ENCODE assay signal across 9 cellular contexts in the genomic region with DNA sequence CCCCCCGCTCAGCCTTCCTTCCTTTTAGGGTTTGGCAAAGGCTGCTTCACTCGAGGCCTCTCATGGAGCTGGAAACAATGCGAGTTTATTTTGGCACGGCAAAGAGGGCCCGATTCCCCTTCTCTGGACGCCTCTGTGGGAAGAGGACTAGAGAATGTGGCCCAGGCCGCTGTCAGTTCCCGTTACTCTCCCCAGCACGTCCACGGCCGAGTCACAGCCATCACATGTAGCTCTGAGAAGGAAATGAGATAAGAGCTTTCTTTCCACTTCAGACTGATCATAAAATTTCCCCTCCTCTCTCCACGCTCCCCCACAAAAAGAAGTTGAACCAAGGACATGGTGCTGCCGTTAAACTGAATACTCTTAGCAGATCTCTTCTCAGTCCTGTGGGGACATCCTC.
DNase-seq lines count a peak whose midpoint lies in the region; ATAC-seq and TF ChIP-seq lines count a peak whose summit lies in the region.
"Had no signal": no experiment of that assay in that cellular context is flagged by ENCODE, and none has a peak within 500 bp of the region (broad histone marks: within the 10 kb centered on the region; RNA-seq: fewer than 3 reads in every experiment).

No MANE protein-coding gene starts in this region.

- H3K4me3 ChIP-seq in ascending aorta (peak overlapping the region in 1 of 2 donors; percentile 13), rectal smooth muscle tissue (ENCODE audit: low read length) (no peak overlapping the region)

- no peaks in the 10 kb centered on the region for H3K36me3 Mint-ChIP-seq in activated CD4-positive, alpha-beta T cell treated with anti-CD3 and anti-CD28 coated beads, Interleukin-2, amount 10 ng/mL, durations not matched to agents 24 days and 14 days (ENCODE audit: low read depth)
- H3K36me3 Mint-ChIP-seq: CD4-positive, alpha-beta memory T cell had no signal

- no peaks in the 10 kb centered on the region for H3K27me3 ChIP-seq in ascending aorta
- no peaks in the 10 kb centered on the region for H3K27me3 ChIP-seq in rectal smooth muscle tissue (ENCODE audit: control insufficient read depth, insufficient read depth, low read length)

- H3K9ac ChIP-seq in rectal smooth muscle tissue (ENCODE audit: low read length) = peak overlapping the region; percentile 11

- no peak overlapping the region for H3K27ac Mint-ChIP-seq in activated CD4-positive, alpha-beta T cell treated with anti-CD3 and anti-CD28 coated beads, Interleukin-2, amount 10 ng/mL, durations not matched to agents 24 days and 14 days
- H3K27ac Mint-ChIP-seq: CD4-positive, alpha-beta memory T cell had no signal

- peaks cover 34 to 57% of the 10 kb centered on the region in 2 donors for H3K4me1 ChIP-seq in ascending aorta
- peaks cover 41% of the 10 kb centered on the region for H3K4me1 ChIP-seq in rectal smooth muscle tissue (ENCODE audit: control insufficient read depth, insufficient read depth, low read length)

- H3K9me3 Mint-ChIP-seq in activated CD4-positive, alpha-beta T cell treated with anti-CD3 and anti-CD28 coated beads, Interleukin-2, amount 10 ng/mL, durations not matched to agents 24 days and 14 days = no peaks in the 10 kb centered on the region

- no peak overlapping the region for H3K4me3 Mint-ChIP-seq in activated CD4-positive, alpha-beta T cell treated with anti-CD3 and anti-CD28 coated beads, Interleukin-2, amount 10 ng/mL, durations not matched to agents 24 days and 14 days
- H3K4me3 Mint-ChIP-seq: CD4-positive, alpha-beta memory T cell had no signal

- intact Hi-C loops in ascending aorta (cut with DNase I) (no loop called here), left cardiac atrium (cut with DNase I) (loop anchor here (2.0 to 10.0 kb wide), 2 partner anchors 33 to 51 kb away; no protein-coding TSS in a partner anchor)
- intact Hi-C loops in activated CD4-positive, alpha-beta T cell treated with anti-CD3 and anti-CD28 coated beads, Interleukin-2, amount 10 ng/mL, durations not matched to agents 24 days and 14 days (cut with micrococcal nuclease) = no loop called here

- peak; percentile 35 for DNase-seq in CD1c-positive myeloid dendritic cell (ENCODE audit: extremely low spot score)
- peak; percentile 53 to 89 for DNase-seq in ascending aorta (ENCODE audit: low spot score in 2 of 2)
- peak; percentile 94 for DNase-seq in left cardiac atrium
- DNase-seq in activated CD4-positive, alpha-beta T cell treated with anti-CD3 and anti-CD28 coated beads, Interleukin-2, amount 10 ng/mL, durations not matched to agents 24 days and 14 days = no peak
- DNase-seq: CD4-positive, alpha-beta memory T cell had no signal

- peaks cover 19% of the 10 kb centered on the region for H3K27me3 Mint-ChIP-seq in activated CD4-positive, alpha-beta T cell treated with anti-CD3 and anti-CD28 coated beads, Interleukin-2, amount 10 ng/mL, durations not matched to agents 24 days and 14 days

- no peaks in the 10 kb centered on the region for H3K9me3 ChIP-seq in ascending aorta

- no peak for TF ChIP-seq CTCF in ascending aorta (IDR thresholded peaks at IDR 0.05)

- ATAC-seq in left cardiac atrium = peak; percentile 74 to 80
- no peak for ATAC-seq in HG03139 (IDR thresholded peaks at IDR 0.05; ENCODE audit: unreplicated experiment)
- no peak for ATAC-seq in GM19324 (IDR thresholded peaks at IDR 0.05; ENCODE audit: low FRiP score, unreplicated experiment)
- no peak for ATAC-seq in GM21526 (IDR thresholded peaks at IDR 0.05; ENCODE audit: low FRiP score, unreplicated experiment)

- H3K27ac ChIP-seq in ascending aorta (peak overlapping the region; percentile 68 to 75), rectal smooth muscle tissue (ENCODE audit: low read depth, low read length) (peak overlapping the region; percentile 80)

- H3K36me3 ChIP-seq in ascending aorta (no peaks in the 10 kb centered on the region), rectal smooth muscle tissue (ENCODE audit: control insufficient read depth, insufficient read depth, low read length) (no peaks in the 10 kb centered on the region)

- no peaks in the 10 kb centered on the region for H3K4me1 Mint-ChIP-seq in activated CD4-positive, alpha-beta T cell treated with anti-CD3 and anti-CD28 coated beads, Interleukin-2, amount 10 ng/mL, durations not matched to agents 24 days and 14 days
- H3K4me1 Mint-ChIP-seq: CD4-positive, alpha-beta memory T cell had no signal

Comparison
In these comparisons a context has a peak if more than half of its experiments do, and no peak if none do; other contexts are left out.
1. ATAC-seq: peak in left cardiac atrium (2 of 2); none in HG03139 (single experiment), GM19324 (single experiment) and GM21526 (single experiment).
2. intact Hi-C loops: an anchor here in left cardiac atrium (2.0 to 10.0 kb wide); none called in ascending aorta and activated CD4-positive, alpha-beta T cell treated with anti-CD3 and anti-CD28 coated beads, Interleukin-2, amount 10 ng/mL, durations not matched to agents 24 days and 14 days.